17 cellular contexts compared by ENCODE assay signal in the genomic region with DNA sequence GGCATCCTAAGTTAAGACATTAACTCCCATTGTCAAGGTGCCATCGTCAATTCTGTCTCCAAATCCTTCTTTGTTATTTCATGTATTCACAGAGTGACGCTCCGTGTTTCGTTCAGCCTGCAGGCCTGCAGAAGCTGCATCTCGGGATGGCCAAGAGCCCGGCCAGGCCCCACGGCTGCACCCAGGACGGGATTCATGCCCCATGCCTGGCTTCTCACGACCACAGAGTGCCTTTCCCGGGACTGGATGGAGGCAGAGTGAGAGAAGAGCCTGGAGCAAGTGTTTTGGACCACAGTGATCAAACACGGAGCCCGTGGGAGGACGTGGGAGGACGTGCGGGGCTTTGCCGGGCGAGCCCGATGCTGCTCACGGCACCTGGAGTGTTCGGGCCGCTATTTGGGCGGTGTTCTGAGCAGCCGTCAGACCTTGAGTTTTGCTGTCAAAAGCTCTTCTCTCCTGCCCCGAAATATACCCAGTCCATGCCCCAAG. TPM values are rescaled to one million over a fixed set of nuclear protein-coding genes. Genes with fewer than 3 reads are reported as not detected.
A peak's percentile ranks its signal among the peaks of the same experiment; 100 is the strongest.
DNase-seq lines count a peak whose midpoint lies in the region; ATAC-seq and TF ChIP-seq lines count a peak whose summit lies in the region.
"Had no signal": no experiment of that assay in that cellular context is flagged by ENCODE, and none has a peak within 500 bp of the region (broad histone marks: within the 10 kb centered on the region; RNA-seq: fewer than 3 reads in every experiment).

No MANE protein-coding gene starts in this region.

- no peaks in the 10 kb centered on the region for H3K79me2 ChIP-seq in osteoblast (ENCODE audit: insufficient read depth, low read length)

- no peak for DNase-seq in adipocyte (ENCODE audit: low read depth)
- no peak for DNase-seq in esophagus muscularis mucosa (ENCODE audit: extremely low spot score)
- DNase-seq in osteoblast (ENCODE audit: insufficient read length, low spot score, missing footprints), result peak; percentile 69
- no peak for DNase-seq in thoracic aorta (ENCODE audit: low spot score)
- no peak for DNase-seq in OCI-M1 (lab: John Stamatoyannopoulos, UW)
- DNase-seq in activated T-cell treated with anti-CD3 and anti-CD28 coated beads for 4 hours, result no peak
- DNase-seq: natural killer cell; NCI-H1048; NCI-H2081 treated with DMSO at 0.1 percent for 48 hours; NCI-H526 treated with DMSO at 0.1 percent for 48 hours; retina; stimulated activated CD4-positive, alpha-beta T cell treated with anti-CD3 and anti-CD28 coated beads, Interleukin-2, amount 100 ng/mL, for 24 hours; T-helper 9 cell had no signal

- H3K9ac ChIP-seq in adipocyte (ENCODE audit: low read length), result peak overlapping the region; percentile 63

- ATAC-seq in thoracic aorta (ENCODE audit: insufficient number of reproducible peaks, low FRiP score, low read depth), result no peak
- ATAC-seq in HG03196 (IDR thresholded peaks at IDR 0.05; ENCODE audit: unreplicated experiment), result no peak
- ATAC-seq: activated CD4-positive, CD25-positive, alpha-beta regulatory T cell treated with anti-CD3 and anti-CD28 coated beads, Interleukin-2, amount 50 U/mL, for 24 hours; GM12878 had no signal

- no peaks in the 10 kb centered on the region for H4K20me1 ChIP-seq in osteoblast (ENCODE audit: insufficient read depth, low read length)

- H3K4me2 ChIP-seq in osteoblast (ENCODE audit: insufficient read depth, low read length), result peak overlapping the region; percentile 43

- H3K27ac ChIP-seq in esophagus muscularis mucosa (replicated peaks in 1 of 4) (peak overlapping the region; percentile 27 to 44 (median 35)), osteoblast (ENCODE audit: low read depth, low read length) (peak overlapping the region; percentile 99), thoracic aorta (peak overlapping the region; percentile 58 to 61)

- H3K9me3 ChIP-seq in adipocyte (ENCODE audit: control insufficient read depth, low read length), result no peaks in the 10 kb centered on the region
- no peaks in the 10 kb centered on the region for H3K9me3 ChIP-seq in esophagus muscularis mucosa
- no peaks in the 10 kb centered on the region for H3K9me3 ChIP-seq in osteoblast (ENCODE audit: low read depth, low read length)
- H3K9me3 ChIP-seq in thoracic aorta, result no peaks in the 10 kb centered on the region

- H3K36me3 ChIP-seq in adipocyte (ENCODE audit: control insufficient read depth, insufficient read depth, low read length, severe bottlenecking) (no peaks in the 10 kb centered on the region), esophagus muscularis mucosa (no peaks in the 10 kb centered on the region), osteoblast (ENCODE audit: insufficient read depth, low read length) (no peaks in the 10 kb centered on the region), thoracic aorta (no peaks in the 10 kb centered on the region)

- no peaks in the 10 kb centered on the region for H3K27me3 ChIP-seq in adipocyte (replicated peaks; ENCODE audit: control insufficient read depth, insufficient read depth, low read length)
- no peaks in the 10 kb centered on the region for H3K27me3 ChIP-seq in esophagus muscularis mucosa
- H3K27me3 ChIP-seq in osteoblast (ENCODE audit: insufficient read depth, low read length), result no peaks in the 10 kb centered on the region
- H3K27me3 ChIP-seq in thoracic aorta (replicated peaks; ENCODE audit: insufficient read depth), result no peaks in the 10 kb centered on the region

- no peak overlapping the region for H2AFZ ChIP-seq in osteoblast (ENCODE audit: low read length)

- TF ChIP-seq CTCF in esophagus muscularis mucosa (IDR thresholded peaks at IDR 0.05) (no peak), osteoblast (IDR thresholded peaks at IDR 0.05; ENCODE audit: extremely low read depth, low read depth, low read length) (no peak), thoracic aorta (IDR thresholded peaks at IDR 0.05) (no peak)

- intact Hi-C loops in esophagus muscularis mucosa (cut with DNase I), result no loop called here

- H3K4me1 ChIP-seq in adipocyte (ENCODE audit: control insufficient read depth, insufficient read depth, low read length), result peaks cover 19% of the 10 kb centered on the region
- peaks cover 9 to 37% (median 28%) of the 10 kb centered on the region in 4 donors for H3K4me1 ChIP-seq in esophagus muscularis mucosa
- H3K4me1 ChIP-seq in osteoblast (ENCODE audit: insufficient read depth, low read length), result peaks cover 35% of the 10 kb centered on the region
- H3K4me1 ChIP-seq in thoracic aorta (ENCODE audit: control insufficient read depth in 1 of 2, low read depth in 2 of 2), result peaks cover 0 to 17% of the 10 kb centered on the region in 2 donors

- no peak for TF ChIP-seq EP300 in esophagus muscularis mucosa (IDR thresholded peaks at IDR 0.05)

- TF ChIP-seq POLR2A in esophagus muscularis mucosa (IDR thresholded peaks at IDR 0.05; ENCODE audit: low read depth), result no peak

- WGBS in esophagus muscularis mucosa, result 92% methylated on average over 24 of the region's 24 CpGs

- H3K4me3 ChIP-seq in adipocyte (ENCODE audit: low read length) (no peak overlapping the region), esophagus muscularis mucosa (no peak overlapping the region), osteoblast (ENCODE audit: insufficient read depth, low read length) (no peak overlapping the region), thoracic aorta (no peak overlapping the region)
- H3K4me3 ChIP-seq: GM12878 had no signal

RNA-seq across cellular contexts. Expression of a gene that starts 56.8 kb away (rescaled TPM):
- total RNA-seq in esophagus muscularis mucosa (1,000 to 10,000 TPM in 2 of 4 donors, 100 to 1,000 TPM in 2; 646 to 1,432 (median 1,078) TPM), osteoblast (1,531 and 1,612 TPM in 2 replicates), thoracic aorta (1,000 to 10,000 TPM in 1 of 2 donors, 100 to 1,000 TPM in 1; 814 to 1,189 TPM)
- total RNA-seq: OCI-LY7 had no signal

RNA-seq across cellular contexts. Expression of a gene that starts 59.5 kb away (rescaled TPM):
- total RNA-seq in esophagus muscularis mucosa, result 1,000 to 10,000 TPM in 2 of 4 donors, 100 to 1,000 TPM in 2; 942 to 1,525 (median 1,202) TPM
- total RNA-seq in osteoblast, result 1,184 and 1,265 TPM in 2 replicates
- total RNA-seq in thoracic aorta, result 1,000 to 10,000 TPM; 1,835 to 1,885 TPM
- total RNA-seq: OCI-LY7 had no signal

Comparison
In these comparisons a context has a peak if more than half of its experiments do, and no peak if none do; other contexts are left out.
1. H3K27ac ChIP-seq: peak in every context shown above with its lines; median percentile 99 in osteoblast; 60 in thoracic aorta; 35 in esophagus muscularis mucosa.